In the genomic region with DNA sequence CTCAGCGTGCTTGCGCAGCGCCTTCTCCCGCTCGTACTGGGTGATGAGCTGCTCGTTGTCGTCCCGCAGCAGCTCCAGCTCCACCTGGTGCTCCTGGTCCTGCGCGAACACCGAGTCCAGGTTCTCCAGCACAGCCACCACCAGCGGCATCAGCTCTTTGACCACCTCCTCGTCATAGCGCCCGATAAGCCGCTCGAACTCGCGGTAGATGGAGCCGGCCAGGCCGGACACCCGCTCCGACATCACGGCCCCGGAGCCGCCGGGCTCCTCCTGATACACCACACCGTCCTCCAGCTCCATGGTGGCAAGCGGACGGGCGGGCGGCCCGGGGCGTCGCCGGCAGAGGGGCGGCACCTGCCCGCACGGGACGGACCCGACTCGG, we compare ENCODE assay signal across 8 cellular contexts. TPM values are rescaled to one million over a fixed set of nuclear protein-coding genes. Genes with fewer than 3 reads are reported as not detected.
A peak's percentile ranks its signal among the peaks of the same experiment; 100 is the strongest.
DNase-seq lines count a peak whose midpoint lies in the region; ATAC-seq and TF ChIP-seq lines count a peak whose summit lies in the region.

No MANE protein-coding gene starts in this region.

- peaks cover 9 to 12% of the 10 kb centered on the region in 2 experiments for H3K4me1 ChIP-seq in SK-N-SH (ENCODE audit: control insufficient read depth in 1 of 2, insufficient read depth in 2 of 2, low read depth in 1 of 2, low read length in 1 of 2)

- H3K27ac ChIP-seq in SK-N-SH (ENCODE audit: low read depth in 2 of 2, low read length in 1 of 2), result peak overlapping the region; percentile 66 to 89

- peaks cover 0 to 10% of the 10 kb centered on the region in 2 experiments for H3K36me3 ChIP-seq in SK-N-SH (replicated peaks in 1 of 2; ENCODE audit: control insufficient read depth in 1 of 2, insufficient read depth in 2 of 2, low read length in 1 of 2)

- POLR2A ChIA-PET in SK-N-SH (lab: Yijun Ruan, JAX), result interaction anchor here (0.5 to 2.2 kb wide), 6 partner anchors 28 to 455 kb away, joined by 3 to 12 read pairs (median 6); partner anchors contain the start of genes NME1 and TOB1

- no peak for TF ChIP-seq CTCF in SK-N-SH (IDR thresholded peaks at IDR 0.05)
- TF ChIP-seq CTCF in cardiac fibroblast (IDR thresholded peaks at IDR 0.05; ENCODE audit: low read depth, low read length), result no peak

- peaks cover 10% of the 10 kb centered on the region for H3F3A ChIP-seq in SK-N-SH (replicated peaks; ENCODE audit: insufficient read depth)

- peak; percentile 13; the same call in 1 of the 2 replicates for TF ChIP-seq RAD21 in SK-N-SH (IDR thresholded peaks at IDR 0.05; ENCODE audit: low read length)

- intact Hi-C loops in left colon (cut with DNase I, micrococcal nuclease), result no loop called here

- H3K4me3 ChIP-seq in SK-N-SH (ENCODE audit: low read depth in 2 of 2, low read length in 1 of 2), result peak overlapping the region; percentile 73 to 86
- H3K4me3 ChIP-seq in cardiac fibroblast (replicated peaks in 1 of 2; ENCODE audit: low read depth in 2 of 2, low read length in 2 of 2), result peak overlapping the region; percentile 98 to 99

- peaks cover 47% of the 10 kb centered on the region for H4K20me1 ChIP-seq in SK-N-SH (ENCODE audit: insufficient read depth)

- H2AFZ ChIP-seq in SK-N-SH (ENCODE audit: low read depth), result peak overlapping the region; percentile 76; the same call in 1 of the 2 replicates

- no peaks in the 10 kb centered on the region for H3K9me2 ChIP-seq in SK-N-SH

- ATAC-seq in GM19372 (IDR thresholded peaks at IDR 0.05; ENCODE audit: low read depth, unreplicated experiment) (peak; percentile 24), HG03442 (IDR thresholded peaks at IDR 0.05; ENCODE audit: unreplicated experiment) (peak; percentile 42), left colon (peak; percentile 29)

- H3K9ac ChIP-seq in SK-N-SH, result peak overlapping the region; percentile 96

- CTCF ChIA-PET in SK-N-SH (lab: Yijun Ruan, JAX), result interaction anchor here (0.7 to 3.9 kb wide), 12 partner anchors 9 to 257 kb away, joined by 3 to 25 read pairs (median 3); partner anchors contain the start of genes NME1 and NME2

- TF ChIP-seq EP300 in SK-N-SH (IDR thresholded peaks at IDR 0.05; ENCODE audit: borderline replicate concordance in 1 of 2, low read depth in 1 of 2, low read length in 1 of 2), result no peak

- WGBS in SK-N-SH (ENCODE audit: low lambda C conversion rate), result 1% methylated on average over 18 of the region's 42 CpGs

- DNase-seq in Caki2 (ENCODE audit: low read depth) (peak; percentile 55), SK-N-SH (peak; percentile 83), cardiac fibroblast (ENCODE audit: low read depth in 2 of 2) (peak in 1 of 2 donors; percentile 44), left colon (peak in 1 of 2 donors; percentile 62), cortex of kidney (lab: John Stamatoyannopoulos, UW) (no peak)
- peak; percentile 50 for DNase-seq in stimulated activated CD4-positive, alpha-beta T cell treated with anti-CD3 and anti-CD28 coated beads, Interleukin-4, amount 100 ng/mL, for 1 hour

- H3K4me2 ChIP-seq in SK-N-SH, result peak overlapping the region; percentile 87

- H3K27me3 ChIP-seq in SK-N-SH (ENCODE audit: insufficient read depth), result no peaks in the 10 kb centered on the region

- in situ Hi-C loops in Caki2 (cut with HindIII; ENCODE audit: low pct_unique_long_range_greater_than_20kb, low sequenced_read_pairs), result no loop called here

- H3K79me2 ChIP-seq in SK-N-SH (ENCODE audit: insufficient read depth), result peaks cover 52% of the 10 kb centered on the region

- H3K9me3 ChIP-seq in SK-N-SH, result no peaks in the 10 kb centered on the region

TF ChIP-seq in SK-N-SH, 30 proteins besides CTCF, POLR2A, EP300 and RAD21:
- TF ChIP-seq, protein P1, sequence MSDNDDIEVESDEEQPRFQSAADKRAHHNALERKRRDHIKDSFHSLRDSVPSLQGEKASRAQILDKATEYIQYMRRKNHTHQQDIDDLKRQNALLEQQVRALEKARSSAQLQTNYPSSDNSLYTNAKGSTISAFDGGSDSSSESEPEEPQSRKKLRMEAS (IDR thresholded peaks at IDR 0.05; ENCODE audit: low read depth), result no peak
- TF ChIP-seq POLR2AphosphoS5 (IDR thresholded peaks at IDR 0.05; ENCODE audit: low read depth, low read length), result no peak
- TF ChIP-seq NRF1 (IDR thresholded peaks at IDR 0.05; ENCODE audit: low read depth, low read length), result 0 out of 2 replicates have a peak, but pooled peaks have one; percentile 20

RNA-seq across cellular contexts. Expression of gene SPAG9, which starts 0.3 kb away (rescaled TPM):
- total RNA-seq in Caki2 (2014; rRNA removed; shearing (Covaris generic); ENCODE audit: low replicate concordance), result 78.0 and 97.9 TPM in 2 replicates
- polyA plus RNA-seq in SK-N-SH (2012; rRNA removed), result 32.1 and 44.5 TPM in 2 replicates
- 32.4 and 35.5 TPM in 2 replicates for polyA plus RNA-seq in SK-N-SH (2012; cell fraction: cytosol; rRNA removed)
- polyA plus RNA-seq in SK-N-SH (2012; cell fraction: nucleus; rRNA removed), result 76.8 and 131 TPM in 2 replicates
- 10 to 100 TPM; 61.9 to 84.6 TPM for total RNA-seq in left colon

RNA-seq across cellular contexts. Expression of gene NME1, which starts 33.0 kb away (rescaled TPM):
- total RNA-seq in Caki2 (2014; rRNA removed; shearing (Covaris generic); ENCODE audit: low replicate concordance), result 280 and 357 TPM in 2 replicates
- 654 and 658 TPM in 2 replicates for polyA plus RNA-seq in SK-N-SH (2012; rRNA removed)
- polyA plus RNA-seq in SK-N-SH (2012; cell fraction: cytosol; rRNA removed), result 675 and 736 TPM in 2 replicates
- polyA plus RNA-seq in SK-N-SH (2012; cell fraction: nucleus; rRNA removed), result 254 and 270 TPM in 2 replicates
- total RNA-seq in left colon, result 10 to 100 TPM; 25.9 to 43.9 TPM

RNA-seq across cellular contexts. Expression of gene NME2, which starts 45.9 kb away (rescaled TPM):
- total RNA-seq in Caki2 (2014; rRNA removed; shearing (Covaris generic); ENCODE audit: low replicate concordance), result 867 and 999 TPM in 2 replicates
- 1,446 and 1,447 TPM in 2 replicates for polyA plus RNA-seq in SK-N-SH (2012; rRNA removed)
- 1,544 and 1,563 TPM in 2 replicates for polyA plus RNA-seq in SK-N-SH (2012; cell fraction: cytosol; rRNA removed)
- 435 and 488 TPM in 2 replicates for polyA plus RNA-seq in SK-N-SH (2012; cell fraction: nucleus; rRNA removed)
- total RNA-seq in left colon, result 100 to 1,000 TPM; 345 to 403 TPM
